In the genomic region with DNA sequence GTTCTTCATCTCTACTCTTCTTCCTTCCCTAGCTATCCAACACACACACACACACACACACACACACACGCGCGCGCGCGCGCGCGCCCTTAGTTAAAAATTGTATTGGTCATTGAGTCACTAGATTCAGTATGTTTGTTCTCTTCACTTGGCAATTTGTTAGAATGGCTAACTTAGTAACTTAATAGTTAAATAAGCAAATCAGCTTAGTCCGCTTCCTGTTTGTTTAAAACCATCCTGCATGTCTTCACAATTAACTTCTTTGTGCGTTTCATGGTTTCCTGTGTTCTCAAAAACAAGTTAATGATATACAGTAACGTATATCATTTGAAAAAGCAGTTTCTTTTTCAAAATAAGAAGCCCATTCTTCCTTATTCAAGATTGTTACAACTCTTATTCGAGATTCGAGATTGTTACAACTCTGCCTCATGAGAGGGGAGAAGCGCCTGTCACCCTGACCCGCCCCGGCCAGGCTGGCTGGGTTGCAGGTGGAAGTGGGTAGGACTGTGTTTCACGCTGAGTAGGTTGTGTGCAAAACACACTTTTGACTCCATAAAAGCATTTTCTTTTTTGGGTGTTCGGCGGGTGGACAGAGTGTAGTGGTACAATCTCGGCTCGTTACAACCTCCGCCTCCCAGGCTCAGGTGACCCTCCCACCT, we compare ENCODE assay signal across 9 cellular contexts. TPM values are rescaled to one million over a fixed set of nuclear protein-coding genes. Genes with fewer than 3 reads are reported as not detected.
DNase-seq lines count a peak whose midpoint lies in the region; ATAC-seq, FAIRE-seq and TF ChIP-seq lines count a peak whose summit lies in the region.
"Had no signal": no experiment of that assay in that cellular context is flagged by ENCODE, and none has a peak within 500 bp of the region (broad histone marks: within the 10 kb centered on the region; RNA-seq: fewer than 3 reads in every experiment).

No MANE protein-coding gene starts in this region.

- DNase-seq in activated T-helper 9 cell treated with anti-CD3 and anti-CD28 coated beads, Interleukin-2, amount 50 U/mL, for 16 hours (ENCODE audit: low read depth), result peak; percentile 24
- DNase-seq in progenitor cell of endocrine pancreas (ENCODE audit: low spot score, unreplicated experiment) (no peak), urothelium cell line (ENCODE audit: low spot score) (no peak), left ventricle myocardium superior (no peak), NCI-H524 (lab: John Stamatoyannopoulos, UW) (no peak)

- peaks cover 4% of the 10 kb centered on the region for H3K4me1 Mint-ChIP-seq in progenitor cell of endocrine pancreas (ENCODE audit: low read depth)

- no peaks in the 10 kb centered on the region for H3K27me3 Mint-ChIP-seq in progenitor cell of endocrine pancreas

- intact Hi-C loops in left ventricle myocardium superior (cut with micrococcal nuclease), result no loop called here

- peak overlapping the region; percentile 68 for H3K27ac Mint-ChIP-seq in progenitor cell of endocrine pancreas

- no peak for FAIRE-seq in urothelium cell line (lab: Jason Lieb, UNC)

- peaks cover 3% of the 10 kb centered on the region for H3K9me3 Mint-ChIP-seq in progenitor cell of endocrine pancreas (ENCODE audit: low read depth)

- no peak overlapping the region for H3K4me3 Mint-ChIP-seq in progenitor cell of endocrine pancreas (ENCODE audit: low read depth)

- no peak for TF ChIP-seq CTCF in progenitor cell of endocrine pancreas (IDR thresholded peaks at IDR 0.05; ENCODE audit: unreplicated experiment)

- peaks cover 11% of the 10 kb centered on the region for H3K36me3 Mint-ChIP-seq in progenitor cell of endocrine pancreas (ENCODE audit: insufficient read depth)

- ATAC-seq in GM19043 (IDR thresholded peaks at IDR 0.05; ENCODE audit: low read depth, unreplicated experiment) (peak; percentile 76), HG03342 (IDR thresholded peaks at IDR 0.05; ENCODE audit: unreplicated experiment) (peak; percentile 59), HG03457 (IDR thresholded peaks at IDR 0.05; ENCODE audit: unreplicated experiment) (no peak), left ventricle myocardium superior (no peak)
- ATAC-seq: SK-N-SH treated with all-trans-retinoic acid at 6 μM for 48 hours had no signal

RNA-seq across cellular contexts. Expression of a gene that starts 9.5 kb away (rescaled TPM):
- total RNA-seq in progenitor cell of endocrine pancreas (48.4 and 54.0 TPM in 2 replicates), left ventricle myocardium superior (16.8 TPM)

RNA-seq across cellular contexts. Expression of a gene that starts 37.2 kb away (rescaled TPM):
- total RNA-seq in progenitor cell of endocrine pancreas (6.1 and 8.3 TPM in 2 replicates), left ventricle myocardium superior (5.5 TPM)

RNA-seq across cellular contexts. Expression of a gene that starts 45.9 kb away (rescaled TPM):
- total RNA-seq in progenitor cell of endocrine pancreas (10.7 and 11.1 TPM in 2 replicates), left ventricle myocardium superior (30.8 TPM)

RNA-seq across cellular contexts. Expression of a gene that starts 51.2 kb away (rescaled TPM):
- total RNA-seq in progenitor cell of endocrine pancreas (16.1 and 17.4 TPM in 2 replicates), left ventricle myocardium superior (16.1 TPM)

Comparison
In these comparisons a context has a peak if more than half of its experiments do, and no peak if none do; other contexts are left out.
1. ATAC-seq: peak in GM19043 (single experiment) and HG03342 (single experiment); none in HG03457 (single experiment) and left ventricle myocardium superior (single experiment).